8 cellular contexts compared by ENCODE assay signal in the genomic region with DNA sequence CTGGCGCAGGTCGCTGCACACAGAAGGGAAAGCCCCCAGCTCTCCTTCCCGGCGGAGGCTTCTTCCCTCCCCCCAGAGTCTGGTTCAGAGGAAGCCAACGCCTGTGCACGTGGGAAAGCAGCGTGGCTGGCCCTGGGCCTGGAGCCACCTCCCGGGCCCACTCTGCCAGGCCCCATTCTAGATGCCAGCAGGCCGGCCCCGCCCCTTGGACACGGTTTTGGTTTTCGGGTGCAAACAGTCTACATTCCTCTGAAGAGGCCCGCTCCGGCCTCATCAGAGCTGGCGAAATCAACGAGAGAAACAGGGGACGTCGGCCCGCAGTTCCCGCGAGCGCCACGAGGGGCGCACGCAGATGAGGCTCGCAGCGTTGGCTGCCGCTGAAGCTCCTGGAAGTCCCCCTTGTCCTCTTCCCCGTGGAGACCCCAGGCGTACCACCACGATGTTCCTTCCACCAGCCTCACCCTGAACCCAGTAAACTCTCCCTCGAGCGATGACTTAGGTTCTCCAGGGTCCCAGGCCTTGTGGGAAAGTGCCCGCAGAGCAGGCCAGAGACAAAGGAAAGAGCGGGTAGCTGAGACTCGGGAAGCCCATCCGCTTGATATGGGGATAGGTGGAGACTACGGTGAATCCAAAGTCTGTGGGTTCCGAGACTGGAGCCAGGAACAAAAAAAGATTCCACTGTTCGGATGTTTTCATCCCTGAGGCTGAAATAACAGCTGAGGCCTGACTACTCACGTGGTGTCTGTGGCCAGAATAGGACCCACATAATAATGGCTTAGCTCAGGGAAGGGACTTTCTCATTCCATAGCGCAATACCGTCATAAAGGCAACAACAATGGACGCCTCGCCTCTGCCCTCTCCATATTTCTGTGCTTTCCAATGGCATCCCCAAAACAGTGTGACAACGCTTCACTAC.
DNase-seq lines count a peak whose midpoint lies in the region; ATAC-seq, FAIRE-seq and TF ChIP-seq lines count a peak whose summit lies in the region.

No MANE protein-coding gene starts in this region.

- ATAC-seq in HG02885 (IDR thresholded peaks at IDR 0.05; ENCODE audit: poor library complexity, unreplicated experiment) (peak; percentile 93), GM18867 (IDR thresholded peaks at IDR 0.05; ENCODE audit: unreplicated experiment) (no peak)
- peak; percentile 61 to 82 for ATAC-seq in activated naive CD4-positive, alpha-beta T cell treated with anti-CD3 and anti-CD28 coated beads, Interleukin-2, amount 50 U/mL, for 72 hours

- intact Hi-C loops in uterus (cut with DNase I; ENCODE audit: low total_unique reads) = no loop called here

- H3K9me3 ChIP-seq in Peyer's patch (no peaks in the 10 kb centered on the region), cardiac muscle cell (ENCODE audit: low read depth) (no peaks in the 10 kb centered on the region), uterus (no peaks in the 10 kb centered on the region)

- H3K27me3 ChIP-seq in Peyer's patch (no peaks in the 10 kb centered on the region), cardiac muscle cell (no peaks in the 10 kb centered on the region), uterus (no peaks in the 10 kb centered on the region)

- no peaks in the 10 kb centered on the region for H3K9me3 Mint-ChIP-seq in activated naive CD4-positive, alpha-beta T cell treated with anti-CD3 and anti-CD28 coated beads, Interleukin-2, amount 50 U/mL, for 72 hours

- peak overlapping the region in 3 of 4 donors; percentile 23 to 40 (median 38) for H3K4me3 ChIP-seq in Peyer's patch
- H3K4me3 ChIP-seq in cardiac muscle cell = no peak overlapping the region
- no peak overlapping the region for H3K4me3 ChIP-seq in uterus

- H3K36me3 ChIP-seq in Peyer's patch (no peaks in the 10 kb centered on the region), cardiac muscle cell (no peaks in the 10 kb centered on the region), uterus (no peaks in the 10 kb centered on the region)

- TF ChIP-seq POLR2A in Peyer's patch (IDR thresholded peaks at IDR 0.05) (no peak), uterus (IDR thresholded peaks at IDR 0.05) (peak in 1 of 2 donors; percentile 20)

- FAIRE-seq in GM18507 (lab: Jason Lieb, UNC) = peak; percentile 89

- H3K27ac ChIP-seq in Peyer's patch (peak overlapping the region in 1 of 4 donors; percentile 31), cardiac muscle cell (no peak overlapping the region), uterus (peak overlapping the region; percentile 59 to 67)

- no peak overlapping the region for H3K27ac Mint-ChIP-seq in activated naive CD4-positive, alpha-beta T cell treated with anti-CD3 and anti-CD28 coated beads, Interleukin-2, amount 50 U/mL, for 72 hours

- peak; percentile 61 to 87 (median 78) for TF ChIP-seq CTCF in Peyer's patch (IDR thresholded peaks at IDR 0.05)
- peak; percentile 96 for TF ChIP-seq CTCF in cardiac muscle cell (IDR thresholded peaks at IDR 0.05; ENCODE audit: low read depth, low read length)
- peak; percentile 68 to 89 (median 82) for TF ChIP-seq CTCF in uterus (IDR thresholded peaks at IDR 0.05)

- DNase-seq in GM18507 (ENCODE audit: extremely low spot score, insufficient read length, low read depth) (peak; percentile 25), Peyer's patch (peak; percentile 28 to 82 (median 78)), cardiac muscle cell (ENCODE audit: low read depth in 1 of 2, low spot score in 1 of 2) (peak; percentile 66 to 89), pons (ENCODE audit: low spot score) (peak; percentile 38), uterus (peak; percentile 78 to 94)
- peak; percentile 58 to 73 for DNase-seq in activated naive CD4-positive, alpha-beta T cell treated with anti-CD3 and anti-CD28 coated beads, Interleukin-2, amount 50 U/mL, for 72 hours (ENCODE audit: low spot score in 2 of 2)

- peaks cover 0 to 13% (median 0%) of the 10 kb centered on the region in 4 donors for H3K4me1 ChIP-seq in Peyer's patch
- H3K4me1 ChIP-seq in cardiac muscle cell (ENCODE audit: low read depth) = no peaks in the 10 kb centered on the region
- H3K4me1 ChIP-seq in uterus = no peaks in the 10 kb centered on the region

- peaks cover 0 to 7% of the 10 kb centered on the region in 2 donors for H3K36me3 Mint-ChIP-seq in activated naive CD4-positive, alpha-beta T cell treated with anti-CD3 and anti-CD28 coated beads, Interleukin-2, amount 50 U/mL, for 72 hours

Comparison
In these comparisons a context has a peak if more than half of its experiments do, and no peak if none do; other contexts are left out.
1. DNase-seq: peak in every context shown above with its lines; median percentile 86 in uterus; 78 in Peyer's patch; 78 in cardiac muscle cell; 66 in activated naive CD4-positive, alpha-beta T cell treated with anti-CD3 and anti-CD28 coated beads, Interleukin-2, amount 50 U/mL, for 72 hours; 38 in pons; 25 in GM18507.
2. H3K4me3 ChIP-seq: peak in Peyer's patch (3 of 4); none in cardiac muscle cell (single experiment) and uterus (0 of 2).
3. Peak in every context shown above with its lines, with median percentiles within 50 percentile points of each other: CTCF ChIP-seq.